ENCODE assay signal across 1 cellular context in the genomic region with DNA sequence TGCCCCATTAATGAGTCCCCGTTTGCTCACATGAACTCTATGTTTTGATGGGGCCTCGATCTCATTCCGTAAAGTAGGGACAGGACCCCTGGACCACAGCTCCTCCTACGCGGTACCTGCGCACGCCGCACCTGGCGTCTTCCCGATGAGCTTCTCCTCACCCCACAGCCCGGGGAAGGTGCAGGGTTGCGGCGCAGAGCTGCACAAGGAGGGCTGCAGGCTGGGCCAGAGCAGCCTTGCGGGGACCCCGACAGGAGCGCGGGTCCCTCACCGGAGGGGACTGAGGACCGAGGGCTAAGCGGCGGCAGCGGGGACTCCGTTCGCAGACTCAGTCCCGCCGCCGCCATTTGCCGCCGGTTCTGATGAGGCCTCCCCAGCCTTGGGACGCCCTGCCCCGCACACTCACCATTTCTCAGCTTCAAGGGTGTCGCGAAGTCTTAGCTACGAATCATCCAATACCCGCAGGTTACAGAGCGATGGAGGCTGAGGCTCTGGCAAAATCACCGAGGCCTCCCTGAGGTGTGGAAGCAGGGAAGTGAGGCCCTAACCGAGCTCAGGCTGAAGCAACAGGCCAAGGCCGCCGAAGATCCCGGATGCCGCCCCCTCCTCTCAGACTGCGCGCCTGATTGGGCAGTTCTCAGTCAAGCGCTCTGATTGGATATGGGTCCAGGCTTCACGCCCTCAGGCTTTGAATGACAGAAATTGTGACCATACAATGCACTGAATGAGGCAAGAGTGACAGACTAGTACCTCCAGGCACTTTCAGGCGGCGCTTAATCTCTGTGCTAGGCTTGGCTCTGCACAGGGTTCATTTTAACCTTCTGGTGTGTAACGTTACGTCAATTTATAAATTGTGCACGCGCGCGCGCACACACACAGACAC.
A peak's percentile ranks its signal among the peaks of the same experiment; 100 is the strongest.
TF ChIP-seq lines count a peak whose summit lies in the region.

No MANE protein-coding gene starts in this region.

TF ChIP-seq in HepG2, 621 proteins besides CTCF, POLR2A, EP300 and RAD21 (continued from another document and continues in another):
- TF ChIP-seq, protein P1, sequence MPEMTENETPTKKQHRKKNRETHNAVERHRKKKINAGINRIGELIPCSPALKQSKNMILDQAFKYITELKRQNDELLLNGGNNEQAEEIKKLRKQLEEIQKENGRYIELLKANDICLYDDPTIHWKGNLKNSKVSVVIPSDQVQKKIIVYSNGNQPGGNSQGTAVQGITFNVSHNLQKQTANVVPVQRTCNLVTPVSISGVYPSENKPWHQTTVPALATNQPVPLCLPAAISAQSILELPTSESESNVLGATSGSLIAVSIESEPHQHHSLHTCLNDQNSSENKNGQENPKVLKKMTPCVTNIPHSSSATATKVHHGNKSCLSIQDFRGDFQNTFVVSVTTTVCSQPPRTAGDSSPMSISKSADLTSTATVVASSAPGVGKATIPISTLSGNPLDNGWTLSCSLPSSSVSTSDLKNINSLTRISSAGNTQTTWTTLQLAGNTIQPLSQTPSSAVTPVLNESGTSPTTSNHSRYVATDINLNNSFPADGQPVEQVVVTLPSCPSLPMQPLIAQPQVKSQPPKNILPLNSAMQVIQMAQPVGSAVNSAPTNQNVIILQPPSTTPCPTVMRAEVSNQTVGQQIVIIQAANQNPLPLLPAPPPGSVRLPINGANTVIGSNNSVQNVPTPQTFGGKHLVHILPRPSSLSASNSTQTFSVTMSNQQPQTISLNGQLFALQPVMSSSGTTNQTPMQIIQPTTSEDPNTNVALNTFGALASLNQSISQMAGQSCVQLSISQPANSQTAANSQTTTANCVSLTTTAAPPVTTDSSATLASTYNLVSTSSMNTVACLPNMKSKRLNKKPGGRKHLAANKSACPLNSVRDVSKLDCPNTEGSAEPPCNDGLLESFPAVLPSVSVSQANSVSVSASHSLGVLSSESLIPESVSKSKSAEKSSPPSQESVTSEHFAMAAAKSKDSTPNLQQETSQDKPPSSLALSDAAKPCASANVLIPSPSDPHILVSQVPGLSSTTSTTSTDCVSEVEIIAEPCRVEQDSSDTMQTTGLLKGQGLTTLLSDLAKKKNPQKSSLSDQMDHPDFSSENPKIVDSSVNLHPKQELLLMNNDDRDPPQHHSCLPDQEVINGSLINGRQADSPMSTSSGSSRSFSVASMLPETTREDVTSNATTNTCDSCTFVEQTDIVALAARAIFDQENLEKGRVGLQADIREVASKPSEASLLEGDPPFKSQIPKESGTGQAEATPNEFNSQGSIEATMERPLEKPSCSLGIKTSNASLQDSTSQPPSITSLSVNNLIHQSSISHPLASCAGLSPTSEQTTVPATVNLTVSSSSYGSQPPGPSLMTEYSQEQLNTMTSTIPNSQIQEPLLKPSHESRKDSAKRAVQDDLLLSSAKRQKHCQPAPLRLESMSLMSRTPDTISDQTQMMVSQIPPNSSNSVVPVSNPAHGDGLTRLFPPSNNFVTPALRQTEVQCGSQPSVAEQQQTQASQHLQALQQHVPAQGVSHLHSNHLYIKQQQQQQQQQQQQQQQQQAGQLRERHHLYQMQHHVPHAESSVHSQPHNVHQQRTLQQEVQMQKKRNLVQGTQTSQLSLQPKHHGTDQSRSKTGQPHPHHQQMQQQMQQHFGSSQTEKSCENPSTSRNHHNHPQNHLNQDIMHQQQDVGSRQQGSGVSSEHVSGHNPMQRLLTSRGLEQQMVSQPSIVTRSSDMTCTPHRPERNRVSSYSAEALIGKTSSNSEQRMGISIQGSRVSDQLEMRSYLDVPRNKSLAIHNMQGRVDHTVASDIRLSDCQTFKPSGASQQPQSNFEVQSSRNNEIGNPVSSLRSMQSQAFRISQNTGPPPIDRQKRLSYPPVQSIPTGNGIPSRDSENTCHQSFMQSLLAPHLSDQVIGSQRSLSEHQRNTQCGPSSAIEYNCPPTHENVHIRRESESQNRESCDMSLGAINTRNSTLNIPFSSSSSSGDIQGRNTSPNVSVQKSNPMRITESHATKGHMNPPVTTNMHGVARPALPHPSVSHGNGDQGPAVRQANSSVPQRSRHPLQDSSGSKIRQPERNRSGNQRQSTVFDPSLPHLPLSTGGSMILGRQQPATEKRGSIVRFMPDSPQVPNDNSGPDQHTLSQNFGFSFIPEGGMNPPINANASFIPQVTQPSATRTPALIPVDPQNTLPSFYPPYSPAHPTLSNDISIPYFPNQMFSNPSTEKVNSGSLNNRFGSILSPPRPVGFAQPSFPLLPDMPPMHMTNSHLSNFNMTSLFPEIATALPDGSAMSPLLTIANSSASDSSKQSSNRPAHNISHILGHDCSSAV (CRISPR knock-in tag; IDR thresholded peaks at IDR 0.05; ENCODE audit: borderline replicate concordance) = no peak
- TF ChIP-seq ZNF720 (CRISPR knock-in tag; IDR thresholded peaks at IDR 0.05) (no peak), CHD2 (IDR thresholded peaks at IDR 0.05; ENCODE audit: low read depth, low read length) (0 out of 2 replicates have a peak, but pooled peaks have one; percentile 50), EED (CRISPR knock-in tag; IDR thresholded peaks at IDR 0.05) (no peak), CC2D1A (CRISPR knock-in tag; IDR thresholded peaks at IDR 0.05) (no peak), CCAR2 (optimal IDR thresholded peaks at IDR 0.05; ENCODE audit: low read depth, low read length) (no peak), ZNF556 (CRISPR knock-in tag; IDR thresholded peaks at IDR 0.05; ENCODE audit: borderline replicate concordance) (0 out of 2 replicates have a peak, but pooled peaks have one; percentile 57), THYN1 (CRISPR knock-in tag; IDR thresholded peaks at IDR 0.05; ENCODE audit: borderline replicate concordance, low read depth) (no peak), PRPF4 (IDR thresholded peaks at IDR 0.05; ENCODE audit: low read depth, low read length, poor library complexity, severe bottlenecking) (no peak), ZBTB21 (CRISPR knock-in tag; IDR thresholded peaks at IDR 0.05) (no peak), CCDC6 (CRISPR knock-in tag; IDR thresholded peaks at IDR 0.05) (peak; percentile 74; the same call in 1 of the 2 replicates), PCBP2 (optimal IDR thresholded peaks at IDR 0.05; ENCODE audit: low read depth, low read length, poor library complexity, severe bottlenecking) (no peak), KDM5A (IDR thresholded peaks at IDR 0.05; ENCODE audit: borderline replicate concordance, low read length) (peak; percentile 81), MIXL1 (CRISPR knock-in tag; IDR thresholded peaks at IDR 0.05) (0 out of 2 replicates have a peak, but pooled peaks have one; percentile 40), DR1 (CRISPR knock-in tag; IDR thresholded peaks at IDR 0.05) (peak; percentile 81), PAX8 (CRISPR knock-in tag; IDR thresholded peaks at IDR 0.05; ENCODE audit: borderline replicate concordance) (peak; percentile 69; the same call in 1 of the 2 replicates), ATF7 (IDR thresholded peaks at IDR 0.05) (no peak), ATF7 (CRISPR knock-in tag; IDR thresholded peaks at IDR 0.05) (no peak), HNRNPL (IDR thresholded peaks at IDR 0.05; ENCODE audit: low read depth, low read length) (0 out of 2 replicates have a peak, but pooled peaks have one; percentile 37), ZNF446 (CRISPR knock-in tag; IDR thresholded peaks at IDR 0.05) (no peak), ZMYM3 (CRISPR knock-in tag; IDR thresholded peaks at IDR 0.05) (no peak), ZNF230 (CRISPR knock-in tag; IDR thresholded peaks at IDR 0.05) (no peak)
- TF ChIP-seq, protein P2, sequence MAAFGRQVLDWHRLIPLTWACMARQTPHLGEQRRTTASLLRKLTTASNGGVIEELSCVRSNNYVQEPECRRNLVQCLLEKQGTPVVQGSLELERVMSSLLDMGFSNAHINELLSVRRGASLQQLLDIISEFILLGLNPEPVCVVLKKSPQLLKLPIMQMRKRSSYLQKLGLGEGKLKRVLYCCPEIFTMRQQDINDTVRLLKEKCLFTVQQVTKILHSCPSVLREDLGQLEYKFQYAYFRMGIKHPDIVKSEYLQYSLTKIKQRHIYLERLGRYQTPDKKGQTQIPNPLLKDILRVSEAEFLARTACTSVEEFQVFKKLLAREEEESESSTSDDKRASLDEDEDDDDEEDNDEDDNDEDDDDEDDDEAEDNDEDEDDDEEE (CRISPR knock-in tag; IDR thresholded peaks at IDR 0.05) = no peak
- TF ChIP-seq, protein P3, sequence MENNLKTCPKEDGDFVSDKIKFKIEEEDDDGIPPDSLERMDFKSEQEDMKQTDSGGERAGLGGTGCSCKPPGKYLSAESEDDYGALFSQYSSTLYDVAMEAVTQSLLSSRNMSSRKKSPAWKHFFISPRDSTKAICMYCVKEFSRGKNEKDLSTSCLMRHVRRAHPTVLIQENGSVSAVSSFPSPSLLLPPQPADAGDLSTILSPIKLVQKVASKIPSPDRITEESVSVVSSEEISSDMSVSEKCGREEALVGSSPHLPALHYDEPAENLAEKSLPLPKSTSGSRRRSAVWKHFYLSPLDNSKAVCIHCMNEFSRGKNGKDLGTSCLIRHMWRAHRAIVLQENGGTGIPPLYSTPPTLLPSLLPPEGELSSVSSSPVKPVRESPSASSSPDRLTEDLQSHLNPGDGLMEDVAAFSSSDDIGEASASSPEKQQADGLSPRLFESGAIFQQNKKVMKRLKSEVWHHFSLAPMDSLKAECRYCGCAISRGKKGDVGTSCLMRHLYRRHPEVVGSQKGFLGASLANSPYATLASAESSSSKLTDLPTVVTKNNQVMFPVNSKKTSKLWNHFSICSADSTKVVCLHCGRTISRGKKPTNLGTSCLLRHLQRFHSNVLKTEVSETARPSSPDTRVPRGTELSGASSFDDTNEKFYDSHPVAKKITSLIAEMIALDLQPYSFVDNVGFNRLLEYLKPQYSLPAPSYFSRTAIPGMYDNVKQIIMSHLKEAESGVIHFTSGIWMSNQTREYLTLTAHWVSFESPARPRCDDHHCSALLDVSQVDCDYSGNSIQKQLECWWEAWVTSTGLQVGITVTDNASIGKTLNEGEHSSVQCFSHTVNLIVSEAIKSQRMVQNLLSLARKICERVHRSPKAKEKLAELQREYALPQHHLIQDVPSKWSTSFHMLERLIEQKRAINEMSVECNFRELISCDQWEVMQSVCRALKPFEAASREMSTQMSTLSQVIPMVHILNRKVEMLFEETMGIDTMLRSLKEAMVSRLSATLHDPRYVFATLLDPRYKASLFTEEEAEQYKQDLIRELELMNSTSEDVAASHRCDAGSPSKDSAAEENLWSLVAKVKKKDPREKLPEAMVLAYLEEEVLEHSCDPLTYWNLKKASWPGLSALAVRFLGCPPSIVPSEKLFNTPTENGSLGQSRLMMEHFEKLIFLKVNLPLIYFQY (CRISPR knock-in tag; IDR thresholded peaks at IDR 0.05; ENCODE audit: borderline replicate concordance) = no peak
- TF ChIP-seq, protein P4, sequence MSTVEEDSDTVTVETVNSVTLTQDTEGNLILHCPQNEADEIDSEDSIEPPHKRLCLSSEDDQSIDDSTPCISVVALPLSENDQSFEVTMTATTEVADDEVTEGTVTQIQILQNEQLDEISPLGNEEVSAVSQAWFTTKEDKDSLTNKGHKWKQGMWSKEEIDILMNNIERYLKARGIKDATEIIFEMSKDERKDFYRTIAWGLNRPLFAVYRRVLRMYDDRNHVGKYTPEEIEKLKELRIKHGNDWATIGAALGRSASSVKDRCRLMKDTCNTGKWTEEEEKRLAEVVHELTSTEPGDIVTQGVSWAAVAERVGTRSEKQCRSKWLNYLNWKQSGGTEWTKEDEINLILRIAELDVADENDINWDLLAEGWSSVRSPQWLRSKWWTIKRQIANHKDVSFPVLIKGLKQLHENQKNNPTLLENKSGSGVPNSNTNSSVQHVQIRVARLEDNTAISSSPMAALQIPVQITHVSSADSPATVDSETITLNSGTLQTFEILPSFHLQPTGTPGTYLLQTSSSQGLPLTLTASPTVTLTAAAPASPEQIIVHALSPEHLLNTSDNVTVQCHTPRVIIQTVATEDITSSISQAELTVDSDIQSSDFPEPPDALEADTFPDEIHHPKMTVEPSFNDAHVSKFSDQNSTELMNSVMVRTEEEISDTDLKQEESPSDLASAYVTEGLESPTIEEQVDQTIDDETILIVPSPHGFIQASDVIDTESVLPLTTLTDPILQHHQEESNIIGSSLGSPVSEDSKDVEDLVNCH (CRISPR knock-in tag; IDR thresholded peaks at IDR 0.05) = peak; percentile 93; the same call in 1 of the 2 replicates
- TF ChIP-seq, protein P5, sequence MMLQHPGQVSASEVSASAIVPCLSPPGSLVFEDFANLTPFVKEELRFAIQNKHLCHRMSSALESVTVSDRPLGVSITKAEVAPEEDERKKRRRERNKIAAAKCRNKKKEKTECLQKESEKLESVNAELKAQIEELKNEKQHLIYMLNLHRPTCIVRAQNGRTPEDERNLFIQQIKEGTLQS (CRISPR knock-in tag; IDR thresholded peaks at IDR 0.05) = 0 out of 2 replicates have a peak, but pooled peaks have one; percentile 52
- TF ChIP-seq, protein P6, sequence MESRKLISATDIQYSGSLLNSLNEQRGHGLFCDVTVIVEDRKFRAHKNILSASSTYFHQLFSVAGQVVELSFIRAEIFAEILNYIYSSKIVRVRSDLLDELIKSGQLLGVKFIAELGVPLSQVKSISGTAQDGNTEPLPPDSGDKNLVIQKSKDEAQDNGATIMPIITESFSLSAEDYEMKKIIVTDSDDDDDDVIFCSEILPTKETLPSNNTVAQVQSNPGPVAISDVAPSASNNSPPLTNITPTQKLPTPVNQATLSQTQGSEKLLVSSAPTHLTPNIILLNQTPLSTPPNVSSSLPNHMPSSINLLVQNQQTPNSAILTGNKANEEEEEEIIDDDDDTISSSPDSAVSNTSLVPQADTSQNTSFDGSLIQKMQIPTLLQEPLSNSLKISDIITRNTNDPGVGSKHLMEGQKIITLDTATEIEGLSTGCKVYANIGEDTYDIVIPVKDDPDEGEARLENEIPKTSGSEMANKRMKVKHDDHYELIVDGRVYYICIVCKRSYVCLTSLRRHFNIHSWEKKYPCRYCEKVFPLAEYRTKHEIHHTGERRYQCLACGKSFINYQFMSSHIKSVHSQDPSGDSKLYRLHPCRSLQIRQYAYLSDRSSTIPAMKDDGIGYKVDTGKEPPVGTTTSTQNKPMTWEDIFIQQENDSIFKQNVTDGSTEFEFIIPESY (CRISPR knock-in tag; IDR thresholded peaks at IDR 0.05) = 0 out of 2 replicates have a peak, but pooled peaks have one; percentile 25
- TF ChIP-seq, protein P7, sequence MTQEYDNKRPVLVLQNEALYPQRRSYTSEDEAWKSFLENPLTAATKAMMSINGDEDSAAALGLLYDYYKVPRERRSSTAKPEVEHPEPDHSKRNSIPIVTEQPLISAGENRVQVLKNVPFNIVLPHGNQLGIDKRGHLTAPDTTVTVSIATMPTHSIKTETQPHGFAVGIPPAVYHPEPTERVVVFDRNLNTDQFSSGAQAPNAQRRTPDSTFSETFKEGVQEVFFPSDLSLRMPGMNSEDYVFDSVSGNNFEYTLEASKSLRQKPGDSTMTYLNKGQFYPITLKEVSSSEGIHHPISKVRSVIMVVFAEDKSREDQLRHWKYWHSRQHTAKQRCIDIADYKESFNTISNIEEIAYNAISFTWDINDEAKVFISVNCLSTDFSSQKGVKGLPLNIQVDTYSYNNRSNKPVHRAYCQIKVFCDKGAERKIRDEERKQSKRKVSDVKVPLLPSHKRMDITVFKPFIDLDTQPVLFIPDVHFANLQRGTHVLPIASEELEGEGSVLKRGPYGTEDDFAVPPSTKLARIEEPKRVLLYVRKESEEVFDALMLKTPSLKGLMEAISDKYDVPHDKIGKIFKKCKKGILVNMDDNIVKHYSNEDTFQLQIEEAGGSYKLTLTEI (CRISPR knock-in tag; conservative IDR thresholded peaks at IDR 0.05) = no peak
